In genomic region chr21:36859744-36860501, GRCh38 we compare ENCODE assay signal across 9 cellular contexts.
DNase-seq lines count a peak whose midpoint lies in the region; ATAC-seq, FAIRE-seq and TF ChIP-seq lines count a peak whose summit lies in the region.
"Had no signal": no experiment of that assay in that cellular context is flagged by ENCODE, and none has a peak within 500 bp of the region (broad histone marks: within the 10 kb centered on the region; RNA-seq: fewer than 3 reads in every experiment).

No MANE protein-coding gene starts in this region.

- 80 to 83% methylated on average over 8 of the region's 8 CpGs for WGBS in thyroid gland, 2 donors

- H3K27me3 ChIP-seq in keratinocyte (ENCODE audit: control insufficient read depth, extremely low read depth, insufficient read depth, low read length) (no peaks in the 10 kb centered on the region), thyroid gland (no peaks in the 10 kb centered on the region)

- TF ChIP-seq CTCF in keratinocyte (optimal IDR thresholded peaks at IDR 0.05 in 1 of 3, IDR thresholded peaks at IDR 0.05 in 1 of 3, conservative IDR thresholded peaks at IDR 0.05 in 1 of 3; ENCODE audit: extremely low read depth in 1 of 3, insufficient read depth in 2 of 3, low read length in 3 of 3) (no peak), thyroid gland (IDR thresholded peaks at IDR 0.05) (no peak)

- H3K36me3 ChIP-seq in keratinocyte (ENCODE audit: control insufficient read depth in 2 of 2, extremely low read depth in 1 of 2, insufficient read depth in 2 of 2, low read length in 2 of 2): no peaks in the 10 kb centered on the region
- H3K36me3 ChIP-seq in thyroid gland: no peaks in the 10 kb centered on the region

- no peaks in the 10 kb centered on the region for H3K9me3 ChIP-seq in keratinocyte (ENCODE audit: control insufficient read depth, low read depth, low read length)
- H3K9me3 ChIP-seq in thyroid gland: no peaks in the 10 kb centered on the region

- no peak overlapping the region for H3K4me3 Mint-ChIP-seq in activated CD4-positive, alpha-beta T cell treated with anti-CD3 and anti-CD28 coated beads, Interleukin-2, amount 10 ng/mL, durations not matched to agents 24 days and 14 days

- no peaks in the 10 kb centered on the region for H3K9me1 ChIP-seq in keratinocyte (ENCODE audit: control insufficient read depth, extremely low read depth, insufficient read depth, low read length)

- intact Hi-C loops in activated CD4-positive, alpha-beta T cell treated with anti-CD3 and anti-CD28 coated beads, Interleukin-2, amount 10 ng/mL, durations not matched to agents 24 days and 14 days (cut with micrococcal nuclease): no loop called here
- intact Hi-C loops in thyroid gland (cut with DNase I): no loop called here

- ATAC-seq in activated naive CD4-positive, alpha-beta T cell treated with anti-CD3 and anti-CD28 coated beads, Interleukin-2, amount 50 U/mL, for 72 hours: peak in 1 of 2 donors; percentile 44
- ATAC-seq in GM21367 (IDR thresholded peaks at IDR 0.05; ENCODE audit: unreplicated experiment) (no peak), GM18517 (IDR thresholded peaks at IDR 0.05; ENCODE audit: unreplicated experiment) (no peak)

- no peak overlapping the region for H3K9ac ChIP-seq in keratinocyte (ENCODE audit: control insufficient read depth, extremely low read depth, insufficient read depth, low read length)

- H3K4me1 ChIP-seq in keratinocyte (ENCODE audit: control insufficient read depth, extremely low read depth, insufficient read depth, low read length) (peaks cover 18% of the 10 kb centered on the region), thyroid gland (peaks cover 1 to 4% of the 10 kb centered on the region in 2 donors)

- no peaks in the 10 kb centered on the region for H3K27me3 Mint-ChIP-seq in activated CD4-positive, alpha-beta T cell treated with anti-CD3 and anti-CD28 coated beads, Interleukin-2, amount 10 ng/mL, durations not matched to agents 24 days and 14 days

- H3K27ac ChIP-seq in keratinocyte (ENCODE audit: control insufficient read depth, insufficient read depth, low read length): peak overlapping the region; percentile 62
- no peak overlapping the region for H3K27ac ChIP-seq in thyroid gland

- H3K9me3 Mint-ChIP-seq in activated CD4-positive, alpha-beta T cell treated with anti-CD3 and anti-CD28 coated beads, Interleukin-2, amount 10 ng/mL, durations not matched to agents 24 days and 14 days: no peaks in the 10 kb centered on the region
- H3K9me3 Mint-ChIP-seq in activated naive CD4-positive, alpha-beta T cell treated with anti-CD3 and anti-CD28 coated beads, Interleukin-2, amount 50 U/mL, for 72 hours: no peaks in the 10 kb centered on the region

- DNase-seq in activated CD4-positive, alpha-beta T cell treated with anti-CD3 and anti-CD28 coated beads, Interleukin-2, amount 10 ng/mL, durations not matched to agents 24 days and 14 days: peak; percentile 84
- DNase-seq in activated CD4-positive, alpha-beta T cell treated with anti-CD3 and anti-CD28 coated beads, Interleukin-2, amount 50 U/mL, for 4 hours: no peak
- DNase-seq in NOMO-1 (lab: John Stamatoyannopoulos, UW; ENCODE audit: unreplicated experiment in 2 of 2): peak; percentile 93
- peak in 1 of 2 donors; percentile 10 for DNase-seq in activated naive CD4-positive, alpha-beta T cell treated with anti-CD3 and anti-CD28 coated beads, Interleukin-2, amount 50 U/mL, for 72 hours (ENCODE audit: low spot score in 2 of 2)
- DNase-seq in keratinocyte (ENCODE audit: low read depth, low spot score): peak; percentile 38
- peak; percentile 27 to 35 for DNase-seq in thyroid gland

- H3K4me2 ChIP-seq in keratinocyte (ENCODE audit: control insufficient read depth, extremely low read depth, insufficient read depth, low read depth, low read length): peak overlapping the region; percentile 66

- dilution Hi-C loops in keratinocyte (cut with MboI; ENCODE audit: extremely low pct_ligation_motif_present, low sequenced_read_pairs): no loop called here

- H3K4me3 ChIP-seq in keratinocyte (ENCODE audit: control insufficient read depth in 2 of 3, extremely low read depth in 1 of 3, insufficient read depth in 2 of 3, low read depth in 1 of 3, low read length in 3 of 3) (no peak overlapping the region), thyroid gland (replicated peaks in 1 of 3) (no peak overlapping the region)

- H2AFZ ChIP-seq in keratinocyte (ENCODE audit: control insufficient read depth, low read length): no peak overlapping the region

- H3K27ac Mint-ChIP-seq in activated CD4-positive, alpha-beta T cell treated with anti-CD3 and anti-CD28 coated beads, Interleukin-2, amount 10 ng/mL, durations not matched to agents 24 days and 14 days: peak overlapping the region; percentile 32
- H3K27ac Mint-ChIP-seq in activated naive CD4-positive, alpha-beta T cell treated with anti-CD3 and anti-CD28 coated beads, Interleukin-2, amount 50 U/mL, for 72 hours: peak overlapping the region; percentile 3 to 44

- TF ChIP-seq POLR2A in thyroid gland (IDR thresholded peaks at IDR 0.05): no peak

- peaks cover 3% of the 10 kb centered on the region for H3K36me3 Mint-ChIP-seq in activated CD4-positive, alpha-beta T cell treated with anti-CD3 and anti-CD28 coated beads, Interleukin-2, amount 10 ng/mL, durations not matched to agents 24 days and 14 days (ENCODE audit: low read depth)
- H3K36me3 Mint-ChIP-seq in activated naive CD4-positive, alpha-beta T cell treated with anti-CD3 and anti-CD28 coated beads, Interleukin-2, amount 50 U/mL, for 72 hours: peaks cover 0 to 9% of the 10 kb centered on the region in 2 donors

- no peaks in the 10 kb centered on the region for H3K79me2 ChIP-seq in keratinocyte (ENCODE audit: control insufficient read depth, insufficient read depth, low read length)

- H4K20me1 ChIP-seq in keratinocyte (ENCODE audit: control insufficient read depth, extremely low read depth, insufficient read depth, low read length): no peaks in the 10 kb centered on the region

- H3K4me1 Mint-ChIP-seq in activated CD4-positive, alpha-beta T cell treated with anti-CD3 and anti-CD28 coated beads, Interleukin-2, amount 10 ng/mL, durations not matched to agents 24 days and 14 days: peaks cover 24% of the 10 kb centered on the region

- peak; percentile 46 for FAIRE-seq in keratinocyte (lab: Jason Lieb, UNC)
- FAIRE-seq: G401.6 had no signal

Comparison
In these comparisons a context has a peak if more than half of its experiments do, and no peak if none do; other contexts are left out.
1. DNase-seq: peak in activated CD4-positive, alpha-beta T cell treated with anti-CD3 and anti-CD28 coated beads, Interleukin-2, amount 10 ng/mL, durations not matched to agents 24 days and 14 days (single experiment), NOMO-1 (2 of 2), keratinocyte (single experiment) and thyroid gland (2 of 2); none in activated CD4-positive, alpha-beta T cell treated with anti-CD3 and anti-CD28 coated beads, Interleukin-2, amount 50 U/mL, for 4 hours (0 of 2).